ENCODE assay signal across 1 cellular context in the genomic region with DNA sequence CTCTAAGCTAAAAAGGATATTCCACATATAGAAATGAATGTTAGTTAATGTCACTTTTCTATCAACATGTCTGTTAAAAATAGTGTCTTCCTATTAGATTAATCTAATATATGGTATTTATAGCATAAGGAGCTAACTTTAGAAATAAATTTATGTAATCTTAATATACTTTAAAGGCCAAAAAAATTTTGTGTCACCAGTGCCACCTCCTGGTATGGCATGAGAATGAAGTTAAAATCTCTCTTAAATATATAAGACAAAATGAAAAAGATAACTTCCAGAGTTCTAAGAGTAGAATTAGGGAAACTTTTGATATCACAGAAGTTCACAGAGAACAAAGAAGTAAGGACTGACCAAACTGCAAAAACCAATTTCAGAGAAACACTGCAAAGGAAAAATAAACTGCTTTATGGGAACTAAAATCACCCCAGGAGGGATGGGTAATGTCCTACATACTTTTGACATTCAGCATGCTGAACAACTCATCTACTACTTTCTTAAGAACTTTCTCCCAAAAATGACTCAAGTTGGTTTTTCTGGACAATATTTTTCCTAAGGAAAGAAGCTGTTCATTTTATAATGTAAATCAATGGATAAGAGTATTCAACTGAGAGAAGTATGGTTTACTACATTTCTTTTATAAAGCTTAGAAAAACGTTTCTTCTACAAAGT.
A peak's percentile ranks its signal among the peaks of the same experiment; 100 is the strongest.
TF ChIP-seq lines count a peak whose summit lies in the region.

No MANE protein-coding gene starts in this region.

TF ChIP-seq in K562, 482 proteins besides CTCF, POLR2A, EP300 and RAD21 (continued from another document):
- TF ChIP-seq, protein P1, sequence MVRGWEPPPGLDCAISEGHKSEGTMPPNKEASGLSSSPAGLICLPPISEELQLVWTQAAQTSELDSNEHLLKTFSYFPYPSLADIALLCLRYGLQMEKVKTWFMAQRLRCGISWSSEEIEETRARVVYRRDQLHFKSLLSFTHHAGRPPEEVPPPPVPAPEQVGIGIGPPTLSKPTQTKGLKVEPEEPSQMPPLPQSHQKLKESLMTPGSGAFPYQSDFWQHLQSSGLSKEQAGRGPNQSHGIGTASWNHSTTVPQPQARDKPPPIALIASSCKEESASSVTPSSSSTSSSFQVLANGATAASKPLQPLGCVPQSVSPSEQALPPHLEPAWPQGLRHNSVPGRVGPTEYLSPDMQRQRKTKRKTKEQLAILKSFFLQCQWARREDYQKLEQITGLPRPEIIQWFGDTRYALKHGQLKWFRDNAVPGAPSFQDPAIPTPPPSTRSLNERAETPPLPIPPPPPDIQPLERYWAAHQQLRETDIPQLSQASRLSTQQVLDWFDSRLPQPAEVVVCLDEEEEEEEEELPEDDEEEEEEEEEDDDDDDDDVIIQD (CRISPR knock-in tag; IDR thresholded peaks at IDR 0.05), result no peak
- TF ChIP-seq DIDO1 (tag; IDR thresholded peaks at IDR 0.05; ENCODE audit: low read depth) (no peak), SMC3 (conservative IDR thresholded peaks at IDR 0.05; ENCODE audit: insufficient read depth, low read depth, low read length) (0 out of 2 replicates have a peak, but pooled peaks have one; percentile 29), PHF20 (IDR thresholded peaks at IDR 0.05; ENCODE audit: partially characterized antibody) (no peak), ZZZ3 (IDR thresholded peaks at IDR 0.05) (peak; percentile 39; the same call in 1 of the 2 replicates), PCBP2 (IDR thresholded peaks at IDR 0.05; ENCODE audit: low read depth, low read length, poor library complexity, severe bottlenecking) (no peak), ZNF311 (CRISPR knock-in tag; IDR thresholded peaks at IDR 0.05) (no peak), NEUROD1 (IDR thresholded peaks at IDR 0.05; ENCODE audit: borderline replicate concordance, low read depth, low read length, partially characterized antibody) (no peak), ETV1 (tag; conservative IDR thresholded peaks at IDR 0.05; ENCODE audit: low read depth) (no peak), JUNB (CRISPR knock-in tag; conservative IDR thresholded peaks at IDR 0.05) (no peak)
- TF ChIP-seq, protein P2, sequence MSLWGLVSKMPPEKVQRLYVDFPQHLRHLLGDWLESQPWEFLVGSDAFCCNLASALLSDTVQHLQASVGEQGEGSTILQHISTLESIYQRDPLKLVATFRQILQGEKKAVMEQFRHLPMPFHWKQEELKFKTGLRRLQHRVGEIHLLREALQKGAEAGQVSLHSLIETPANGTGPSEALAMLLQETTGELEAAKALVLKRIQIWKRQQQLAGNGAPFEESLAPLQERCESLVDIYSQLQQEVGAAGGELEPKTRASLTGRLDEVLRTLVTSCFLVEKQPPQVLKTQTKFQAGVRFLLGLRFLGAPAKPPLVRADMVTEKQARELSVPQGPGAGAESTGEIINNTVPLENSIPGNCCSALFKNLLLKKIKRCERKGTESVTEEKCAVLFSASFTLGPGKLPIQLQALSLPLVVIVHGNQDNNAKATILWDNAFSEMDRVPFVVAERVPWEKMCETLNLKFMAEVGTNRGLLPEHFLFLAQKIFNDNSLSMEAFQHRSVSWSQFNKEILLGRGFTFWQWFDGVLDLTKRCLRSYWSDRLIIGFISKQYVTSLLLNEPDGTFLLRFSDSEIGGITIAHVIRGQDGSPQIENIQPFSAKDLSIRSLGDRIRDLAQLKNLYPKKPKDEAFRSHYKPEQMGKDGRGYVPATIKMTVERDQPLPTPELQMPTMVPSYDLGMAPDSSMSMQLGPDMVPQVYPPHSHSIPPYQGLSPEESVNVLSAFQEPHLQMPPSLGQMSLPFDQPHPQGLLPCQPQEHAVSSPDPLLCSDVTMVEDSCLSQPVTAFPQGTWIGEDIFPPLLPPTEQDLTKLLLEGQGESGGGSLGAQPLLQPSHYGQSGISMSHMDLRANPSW (CRISPR knock-in tag; IDR thresholded peaks at IDR 0.05), result no peak
